In genomic region chr11:64739871-64740270, GRCh38 we compare ENCODE assay signal across 1 cellular context.
TF ChIP-seq lines count a peak whose summit lies in the region.

No MANE protein-coding gene starts in this region.

TF ChIP-seq in GM23338, 12 proteins besides CTCF, POLR2A, EP300 and RAD21 (continued from another document):
- TF ChIP-seq REST (IDR thresholded peaks at IDR 0.05; ENCODE audit: unreplicated experiment) (no peak), STAT1 (IDR thresholded peaks at IDR 0.05; ENCODE audit: unreplicated experiment) (no peak), ZNF331 (CRISPR knock-in tag; IDR thresholded peaks at IDR 0.05; ENCODE audit: low read depth) (no peak)
